ENCODE assay signal across 10 cellular contexts in genomic region chr5:56440871-56441740, GRCh38.
DNase-seq lines count a peak whose midpoint lies in the region; ATAC-seq and TF ChIP-seq lines count a peak whose summit lies in the region.
"Had no signal": no experiment of that assay in that cellular context is flagged by ENCODE, and none has a peak within 500 bp of the region (broad histone marks: within the 10 kb centered on the region; RNA-seq: fewer than 3 reads in every experiment).

No MANE protein-coding gene starts in this region.

- no peak overlapping the region for H2AFZ ChIP-seq in trophoblast cell (ENCODE audit: insufficient read depth, low read length, poor library complexity)
- H2AFZ ChIP-seq in OCI-LY7 (ENCODE audit: low read length) = no peak overlapping the region

- H3K27me3 Mint-ChIP-seq in Calu3 (ENCODE audit: unreplicated experiment) = no peaks in the 10 kb centered on the region

- H3K36me3 Mint-ChIP-seq in Calu3 (ENCODE audit: insufficient read depth, unreplicated experiment) = no peaks in the 10 kb centered on the region

- TF ChIP-seq CTCF in Calu3 (IDR thresholded peaks at IDR 0.05; ENCODE audit: unreplicated experiment) = no peak
- TF ChIP-seq CTCF in OCI-LY7 (conservative IDR thresholded peaks at IDR 0.05; ENCODE audit: low read length) = no peak

- no peak overlapping the region for H3K4me3 Mint-ChIP-seq in Calu3 (ENCODE audit: low read depth, unreplicated experiment)

- POLR2A ChIA-PET in OCI-LY7 (lab: Charles Lee) = interaction anchor here (0.6 kb wide), 1 partner anchor 766 kb away, joined by 3 read pairs; no protein-coding TSS in a partner anchor

- WGBS in trophoblast cell (ENCODE audit: extremely low coverage, insufficient coverage, insufficient read length) = no CpG with 5 or more reads among the region's 7 CpGs

- peak overlapping the region; percentile 69 for H2BK5ac ChIP-seq in trophoblast cell (ENCODE audit: low read depth, low read length, poor library complexity)

- no peaks in the 10 kb centered on the region for H3K9me2 ChIP-seq in OCI-LY7 (ENCODE audit: insufficient read depth, low read length)

- no peak overlapping the region for H2BK12ac ChIP-seq in trophoblast cell (ENCODE audit: low read length)

- H4K12ac ChIP-seq in trophoblast cell (ENCODE audit: low read depth, low read length) = no peak overlapping the region

- no peaks in the 10 kb centered on the region for H3K9me3 Mint-ChIP-seq in Calu3 (ENCODE audit: low read depth, unreplicated experiment)

- CTCF ChIA-PET in Calu3 (lab: Charles Lee) (no interaction called here), OCI-LY7 (lab: Charles Lee; ENCODE audit: unreplicated experiment) (no interaction called here)

- H3K79me1 ChIP-seq in trophoblast cell (ENCODE audit: low read length) = peaks cover 10% of the 10 kb centered on the region

- no peak overlapping the region for H3K18ac ChIP-seq in trophoblast cell (ENCODE audit: low read length)

- DNase-seq in Calu3 (peak; percentile 5), NOMO-1 treated with DMSO at 0.1 percent for 48 hours (lab: John Stamatoyannopoulos, UW; ENCODE audit: unreplicated experiment) (peak; percentile 61), fibroblast of gingiva (ENCODE audit: low read depth) (peak; percentile 93), trophoblast cell (peak; percentile 52 to 78), OCI-LY7 (ENCODE audit: low spot score) (no peak)
- no peak for DNase-seq in stimulated activated CD4-positive, alpha-beta T cell treated with anti-CD3 and anti-CD28 coated beads, Interleukin-4, amount 100 ng/mL, for 4 hours
- DNase-seq: DND-41, NCI-H82 had no signal

- H3K4me1 ChIP-seq in trophoblast cell (ENCODE audit: control insufficient read depth in 1 of 2, insufficient read depth in 2 of 2, low read length in 2 of 2) = peaks cover 0 to 2% of the 10 kb centered on the region in 2 experiments
- no peaks in the 10 kb centered on the region for H3K4me1 ChIP-seq in OCI-LY7 (ENCODE audit: insufficient read depth, low read length, poor library complexity, severe bottlenecking)

- no peak overlapping the region for H3K23ac ChIP-seq in trophoblast cell (ENCODE audit: low read length)

- H3K9me3 ChIP-seq in trophoblast cell (ENCODE audit: insufficient read depth, low read depth, low read length) (no peaks in the 10 kb centered on the region), OCI-LY7 (ENCODE audit: low read length) (no peaks in the 10 kb centered on the region)

- H3K9ac ChIP-seq in trophoblast cell (ENCODE audit: low read length) = no peak overlapping the region

- H3K27ac ChIP-seq in trophoblast cell (ENCODE audit: low read depth, low read length) (peak overlapping the region; percentile 15), OCI-LY7 (ENCODE audit: low read depth, low read length, poor library complexity, severe bottlenecking) (no peak overlapping the region)

- no peak overlapping the region for H3K4me3 ChIP-seq in trophoblast cell (ENCODE audit: low read depth, low read length)
- no peak overlapping the region for H3K4me3 ChIP-seq in OCI-LY7 (ENCODE audit: low read depth, low read length, poor library complexity, severe bottlenecking)

- H3K4ac ChIP-seq in trophoblast cell (ENCODE audit: low read depth, low read length) = no peak overlapping the region

- ATAC-seq in GM21528 (IDR thresholded peaks at IDR 0.05; ENCODE audit: low FRiP score, unreplicated experiment) (no peak), GM21529 (IDR thresholded peaks at IDR 0.05; ENCODE audit: unreplicated experiment) (no peak)

- H4K91ac ChIP-seq in trophoblast cell (ENCODE audit: low read depth, low read length) = no peak overlapping the region

- H2AK5ac ChIP-seq in trophoblast cell (ENCODE audit: low read length) = peak overlapping the region; percentile 15

- no peak overlapping the region for H4K8ac ChIP-seq in trophoblast cell (ENCODE audit: low read depth, low read length)

- H3K27me3 ChIP-seq in trophoblast cell (ENCODE audit: insufficient read depth, low read length) = no peaks in the 10 kb centered on the region

- H3K4me2 ChIP-seq in trophoblast cell (ENCODE audit: low read length) (no peak overlapping the region), OCI-LY7 (ENCODE audit: low read length) (no peak overlapping the region)

- peak overlapping the region; percentile 77 for H3K14ac ChIP-seq in trophoblast cell (ENCODE audit: low read length)

- peaks cover 10% of the 10 kb centered on the region for H3K4me1 Mint-ChIP-seq in Calu3 (ENCODE audit: low read depth, unreplicated experiment)

- no peaks in the 10 kb centered on the region for H3K36me3 ChIP-seq in trophoblast cell (ENCODE audit: control insufficient read depth in 1 of 2, insufficient read depth in 2 of 2, low read length in 2 of 2)
- H3K36me3 ChIP-seq in OCI-LY7 (ENCODE audit: insufficient read depth, low read length) = no peaks in the 10 kb centered on the region

- peak overlapping the region; percentile 35 for H2BK120ac ChIP-seq in trophoblast cell (ENCODE audit: insufficient read depth, low read length, poor library complexity)

- peak overlapping the region; percentile 31 for H3K27ac Mint-ChIP-seq in Calu3 (ENCODE audit: unreplicated experiment)

- no peaks in the 10 kb centered on the region for H3K79me2 ChIP-seq in trophoblast cell (ENCODE audit: control insufficient read depth, insufficient read depth, low read length, poor library complexity)
- no peaks in the 10 kb centered on the region for H3K79me2 ChIP-seq in OCI-LY7 (ENCODE audit: insufficient read depth, low read depth, low read length)

- BruUV-seq in Calu3 (replicated peaks; lab: Mats Ljungman, UMichigan) = no TSS peak
- BruUV-seq in OCI-LY7 (replicated peaks; lab: Mats Ljungman, UMichigan) = no TSS peak

- intact Hi-C loops in Calu3 (cut with micrococcal nuclease; ENCODE audit: unreplicated experiment) = no loop called here
- intact Hi-C loops in OCI-LY7 (cut with micrococcal nuclease; ENCODE audit: unreplicated experiment) = no loop called here

- no peaks in the 10 kb centered on the region for H4K20me1 ChIP-seq in OCI-LY7 (ENCODE audit: insufficient read depth, low read length)

Comparison
In these comparisons a context has a peak if more than half of its experiments do, and no peak if none do; other contexts are left out.
1. DNase-seq: peak in Calu3 (single experiment), NOMO-1 treated with DMSO at 0.1 percent for 48 hours (single experiment), fibroblast of gingiva (single experiment) and trophoblast cell (2 of 2); none in stimulated activated CD4-positive, alpha-beta T cell treated with anti-CD3 and anti-CD28 coated beads, Interleukin-4, amount 100 ng/mL, for 4 hours (0 of 2) and OCI-LY7 (single experiment).